ENCODE assay signal across 8 cellular contexts in genomic region chr1:94926365-94926914, GRCh38. TPM values are rescaled to one million over a fixed set of nuclear protein-coding genes. Genes with fewer than 3 reads are reported as not detected.
A peak's percentile ranks its signal among the peaks of the same experiment; 100 is the strongest.
DNase-seq lines count a peak whose midpoint lies in the region; ATAC-seq and TF ChIP-seq lines count a peak whose summit lies in the region.

No MANE protein-coding gene starts in this region.

- H3K79me2 ChIP-seq in GM23338 (replicated peaks; ENCODE audit: insufficient read depth), result peaks cover 76% of the 10 kb centered on the region
- H3K79me2 ChIP-seq in osteoblast (ENCODE audit: insufficient read depth, low read length), result peaks cover 70% of the 10 kb centered on the region

- no peaks in the 10 kb centered on the region for H3K9me3 Mint-ChIP-seq in activated CD4-positive, alpha-beta T cell treated with anti-CD3 and anti-CD28 coated beads for 36 hours (ENCODE audit: low read depth)
- H3K9me3 Mint-ChIP-seq in GM23338, result peaks cover 4% of the 10 kb centered on the region; the same call in 2 of the 3 replicates
- no peaks in the 10 kb centered on the region for H3K9me3 Mint-ChIP-seq in activated naive CD4-positive, alpha-beta T cell treated with anti-CD3 and anti-CD28 coated beads, Interleukin-2, amount 50 U/mL, for 72 hours

- ATAC-seq in activated CD4-positive, alpha-beta T cell treated with anti-CD3 and anti-CD28 coated beads for 36 hours, result peak; percentile 43
- ATAC-seq in GM23338, result peak; percentile 51
- peak; percentile 52 for ATAC-seq in activated naive CD4-positive, alpha-beta T cell treated with anti-CD3 and anti-CD28 coated beads, Interleukin-2, amount 50 U/mL, for 72 hours
- peak; percentile 78 for ATAC-seq in Right ventricle myocardium superior (ENCODE audit: poor library complexity)

- peaks cover 5% of the 10 kb centered on the region; the same call in 1 of the 2 replicates for H3K9me2 ChIP-seq in GM23338 (ENCODE audit: insufficient read depth)

- DNase-seq in activated CD4-positive, alpha-beta T cell treated with anti-CD3 and anti-CD28 coated beads for 36 hours, result peak; percentile 32
- no peak for DNase-seq in activated CD4-positive, alpha-beta T cell treated with anti-CD3 and anti-CD28 coated beads for 1 hour
- DNase-seq in GM23338 (ENCODE audit: low spot score), result peak; percentile 66
- peak; percentile 45 for DNase-seq in NCI-H1092 (lab: John Stamatoyannopoulos, UW)
- DNase-seq in activated naive CD4-positive, alpha-beta T cell treated with anti-CD3 and anti-CD28 coated beads, Interleukin-2, amount 50 U/mL, for 72 hours (ENCODE audit: low spot score in 2 of 2), result peak in 1 of 2 donors; percentile 44
- DNase-seq in Right ventricle myocardium superior, result peak; percentile 67
- DNase-seq in osteoblast (ENCODE audit: insufficient read length, low spot score, missing footprints), result peak; percentile 90
- no peak for DNase-seq in NK-92 (lab: John Stamatoyannopoulos, UW; ENCODE audit: unreplicated experiment)

- H3K4me2 ChIP-seq in GM23338 (peak overlapping the region; percentile 82), osteoblast (ENCODE audit: insufficient read depth, low read length) (peak overlapping the region; percentile 97)

- no peak overlapping the region for H3K27ac Mint-ChIP-seq in activated CD4-positive, alpha-beta T cell treated with anti-CD3 and anti-CD28 coated beads for 36 hours
- H3K27ac Mint-ChIP-seq in GM23338, result peak overlapping the region; percentile 98; the same call in 1 of the 2 replicates
- H3K27ac Mint-ChIP-seq in activated naive CD4-positive, alpha-beta T cell treated with anti-CD3 and anti-CD28 coated beads, Interleukin-2, amount 50 U/mL, for 72 hours, result no peak overlapping the region

- no peaks in the 10 kb centered on the region for H3K27me3 ChIP-seq in GM23338 (ENCODE audit: insufficient read depth)
- no peaks in the 10 kb centered on the region for H3K27me3 ChIP-seq in osteoblast (ENCODE audit: insufficient read depth, low read length)

- H3F3A ChIP-seq in GM23338 (replicated peaks; ENCODE audit: low read depth), result peaks cover 12% of the 10 kb centered on the region

- POLR2A ChIA-PET in activated CD4-positive, alpha-beta T cell treated with anti-CD3 and anti-CD28 coated beads for 36 hours (lab: Charles Lee), result no interaction called here

- H2AFZ ChIP-seq in GM23338 (no peak overlapping the region), osteoblast (ENCODE audit: low read length) (peak overlapping the region; percentile 33)

- peaks cover 13% of the 10 kb centered on the region for H3K4me1 Mint-ChIP-seq in activated CD4-positive, alpha-beta T cell treated with anti-CD3 and anti-CD28 coated beads for 36 hours
- H3K4me1 Mint-ChIP-seq in GM23338, result peaks cover 67% of the 10 kb centered on the region

- TF ChIP-seq CTCF in GM23338 (conservative IDR thresholded peaks at IDR 0.05; ENCODE audit: low read depth in 2 of 2) (peak; percentile 36 to 56; a peak in 2 of 4 replicates), osteoblast (IDR thresholded peaks at IDR 0.05; ENCODE audit: extremely low read depth, low read depth, low read length) (peak; percentile 19)

- peaks cover 2% of the 10 kb centered on the region for H3K36me3 Mint-ChIP-seq in activated CD4-positive, alpha-beta T cell treated with anti-CD3 and anti-CD28 coated beads for 36 hours (ENCODE audit: low read depth)
- H3K36me3 Mint-ChIP-seq in GM23338 (ENCODE audit: low read depth), result peaks cover 26% of the 10 kb centered on the region
- H3K36me3 Mint-ChIP-seq in activated naive CD4-positive, alpha-beta T cell treated with anti-CD3 and anti-CD28 coated beads, Interleukin-2, amount 50 U/mL, for 72 hours, result peaks cover 0 to 22% of the 10 kb centered on the region in 2 donors

- peaks cover 35% of the 10 kb centered on the region for H3K27me3 Mint-ChIP-seq in activated CD4-positive, alpha-beta T cell treated with anti-CD3 and anti-CD28 coated beads for 36 hours
- H3K27me3 Mint-ChIP-seq in GM23338 (ENCODE audit: insufficient read depth, low read depth, poor library complexity), result peaks cover 20% of the 10 kb centered on the region

- CTCF ChIA-PET in activated CD4-positive, alpha-beta T cell treated with anti-CD3 and anti-CD28 coated beads for 36 hours (lab: Charles Lee), result no interaction called here

- no peaks in the 10 kb centered on the region for H3K36me3 ChIP-seq in GM23338 (ENCODE audit: insufficient read depth)
- peaks cover 13% of the 10 kb centered on the region for H3K36me3 ChIP-seq in osteoblast (ENCODE audit: insufficient read depth, low read length)

- H3K4me3 ChIP-seq in GM23338 (peak overlapping the region; percentile 92), osteoblast (ENCODE audit: insufficient read depth, low read length) (peak overlapping the region; percentile 93)

- intact Hi-C loops in activated CD4-positive, alpha-beta T cell treated with anti-CD3 and anti-CD28 coated beads for 36 hours (cut with DNase I, micrococcal nuclease), result loop anchor here in 1 of 2 experiments (2.0 kb wide), 2 partner anchors 36 to 72 kb away; no protein-coding TSS in a partner anchor
- intact Hi-C loops in Right ventricle myocardium superior (cut with DNase I), result loop anchor here (2.0 to 10.0 kb wide), 2 partner anchors 88 to 116 kb away; no protein-coding TSS in a partner anchor

- H4K20me1 ChIP-seq in GM23338 (replicated peaks; ENCODE audit: insufficient read depth) (peaks cover 35% of the 10 kb centered on the region), osteoblast (ENCODE audit: insufficient read depth, low read length) (peaks cover 29% of the 10 kb centered on the region)

- H3K4me3 Mint-ChIP-seq in activated CD4-positive, alpha-beta T cell treated with anti-CD3 and anti-CD28 coated beads for 36 hours, result peak overlapping the region; percentile 69
- peak overlapping the region; percentile 98; the same call in 2 of the 3 replicates for H3K4me3 Mint-ChIP-seq in GM23338

- H3K27ac ChIP-seq in GM23338 (ENCODE audit: low read depth), result peak overlapping the region; percentile 99
- H3K27ac ChIP-seq in osteoblast (ENCODE audit: low read depth, low read length), result peak overlapping the region; percentile 90

- no peaks in the 10 kb centered on the region for H3K9me3 ChIP-seq in osteoblast (ENCODE audit: low read depth, low read length)

- H3K4me1 ChIP-seq in GM23338 (ENCODE audit: insufficient read depth) (peaks cover 53% of the 10 kb centered on the region), osteoblast (ENCODE audit: insufficient read depth, low read length) (peaks cover 53% of the 10 kb centered on the region)

TF ChIP-seq in GM23338, 12 proteins besides CTCF, POLR2A, EP300 and RAD21:
- TF ChIP-seq ZNF331 (CRISPR knock-in tag; IDR thresholded peaks at IDR 0.05; ENCODE audit: low read depth), result no peak
- no peak for TF ChIP-seq POLR2AphosphoS5 (IDR thresholded peaks at IDR 0.05; ENCODE audit: low read depth)
- no peak for TF ChIP-seq CREB1 (CRISPR knock-in tag; IDR thresholded peaks at IDR 0.05; ENCODE audit: low read depth)
- TF ChIP-seq EZH2phosphoT487 (IDR thresholded peaks at IDR 0.05; ENCODE audit: unreplicated experiment), result no peak
- TF ChIP-seq JUNB (IDR thresholded peaks at IDR 0.05; ENCODE audit: unreplicated experiment), result no peak
- TF ChIP-seq, protein P1, sequence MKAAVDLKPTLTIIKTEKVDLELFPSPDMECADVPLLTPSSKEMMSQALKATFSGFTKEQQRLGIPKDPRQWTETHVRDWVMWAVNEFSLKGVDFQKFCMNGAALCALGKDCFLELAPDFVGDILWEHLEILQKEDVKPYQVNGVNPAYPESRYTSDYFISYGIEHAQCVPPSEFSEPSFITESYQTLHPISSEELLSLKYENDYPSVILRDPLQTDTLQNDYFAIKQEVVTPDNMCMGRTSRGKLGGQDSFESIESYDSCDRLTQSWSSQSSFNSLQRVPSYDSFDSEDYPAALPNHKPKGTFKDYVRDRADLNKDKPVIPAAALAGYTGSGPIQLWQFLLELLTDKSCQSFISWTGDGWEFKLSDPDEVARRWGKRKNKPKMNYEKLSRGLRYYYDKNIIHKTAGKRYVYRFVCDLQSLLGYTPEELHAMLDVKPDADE (IDR thresholded peaks at IDR 0.05), result no peak

RNA-seq across cellular contexts. Expression of gene CNN3, which starts 0.5 kb away (rescaled TPM):
- total RNA-seq in activated CD4-positive, alpha-beta T cell treated with anti-CD3 and anti-CD28 coated beads for 36 hours, result 1 to 10 TPM; 2.5 to 3.1 TPM
- 220 and 247 TPM in 2 replicates for total RNA-seq in GM23338 (2014; rRNA removed; shearing (Covaris generic))
- 270 and 312 TPM in 2 replicates for polyA plus RNA-seq in GM23338 (2016; fragmentation: Nextera tagmentation; extraction: Ambion mirVana)
- total RNA-seq in activated naive CD4-positive, alpha-beta T cell treated with anti-CD3 and anti-CD28 coated beads, Interleukin-2, amount 50 U/mL, for 72 hours, result 1 to 10 TPM; 4.4 to 5.9 TPM
- total RNA-seq in Right ventricle myocardium superior (49.4 TPM), osteoblast (316 and 333 TPM in 2 replicates)

Comparison
In these comparisons a context has a peak if more than half of its experiments do, and no peak if none do; other contexts are left out.
1. DNase-seq: peak in activated CD4-positive, alpha-beta T cell treated with anti-CD3 and anti-CD28 coated beads for 36 hours (single experiment), GM23338 (single experiment), NCI-H1092 (single experiment), Right ventricle myocardium superior (single experiment) and osteoblast (single experiment); none in activated CD4-positive, alpha-beta T cell treated with anti-CD3 and anti-CD28 coated beads for 1 hour (single experiment) and NK-92 (single experiment).
2. Peak in every context shown above with its lines, with median percentiles within 50 percentile points of each other: ATAC-seq.